Comparison of ENCODE assay signal across 1 cellular context in genomic region chr16:1095450-1096163, GRCh38.
A peak's percentile ranks its signal among the peaks of the same experiment; 100 is the strongest.
TF ChIP-seq lines count a peak whose summit lies in the region.

No MANE protein-coding gene starts in this region.

TF ChIP-seq in HEK293, 187 proteins besides CTCF, POLR2A, EP300 and RAD21 (continued from another document):
- TF ChIP-seq, protein P1, sequence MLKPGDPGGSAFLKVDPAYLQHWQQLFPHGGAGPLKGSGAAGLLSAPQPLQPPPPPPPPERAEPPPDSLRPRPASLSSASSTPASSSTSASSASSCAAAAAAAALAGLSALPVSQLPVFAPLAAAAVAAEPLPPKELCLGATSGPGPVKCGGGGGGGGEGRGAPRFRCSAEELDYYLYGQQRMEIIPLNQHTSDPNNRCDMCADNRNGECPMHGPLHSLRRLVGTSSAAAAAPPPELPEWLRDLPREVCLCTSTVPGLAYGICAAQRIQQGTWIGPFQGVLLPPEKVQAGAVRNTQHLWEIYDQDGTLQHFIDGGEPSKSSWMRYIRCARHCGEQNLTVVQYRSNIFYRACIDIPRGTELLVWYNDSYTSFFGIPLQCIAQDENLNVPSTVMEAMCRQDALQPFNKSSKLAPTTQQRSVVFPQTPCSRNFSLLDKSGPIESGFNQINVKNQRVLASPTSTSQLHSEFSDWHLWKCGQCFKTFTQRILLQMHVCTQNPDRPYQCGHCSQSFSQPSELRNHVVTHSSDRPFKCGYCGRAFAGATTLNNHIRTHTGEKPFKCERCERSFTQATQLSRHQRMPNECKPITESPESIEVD (tag by site-specific recombination; IDR thresholded peaks at IDR 0.05) = no peak
- TF ChIP-seq ZNF600 (tag by site-specific recombination; IDR thresholded peaks at IDR 0.05) (0 out of 2 replicates have a peak, but pooled peaks have one; percentile 20), HOXD13 (CRISPR knock-in tag; IDR thresholded peaks at IDR 0.05; ENCODE audit: borderline replicate concordance) (no peak), ZNF292 (tag by site-specific recombination; IDR thresholded peaks at IDR 0.05; ENCODE audit: borderline replicate concordance, low read depth) (no peak)
- TF ChIP-seq, protein P2, sequence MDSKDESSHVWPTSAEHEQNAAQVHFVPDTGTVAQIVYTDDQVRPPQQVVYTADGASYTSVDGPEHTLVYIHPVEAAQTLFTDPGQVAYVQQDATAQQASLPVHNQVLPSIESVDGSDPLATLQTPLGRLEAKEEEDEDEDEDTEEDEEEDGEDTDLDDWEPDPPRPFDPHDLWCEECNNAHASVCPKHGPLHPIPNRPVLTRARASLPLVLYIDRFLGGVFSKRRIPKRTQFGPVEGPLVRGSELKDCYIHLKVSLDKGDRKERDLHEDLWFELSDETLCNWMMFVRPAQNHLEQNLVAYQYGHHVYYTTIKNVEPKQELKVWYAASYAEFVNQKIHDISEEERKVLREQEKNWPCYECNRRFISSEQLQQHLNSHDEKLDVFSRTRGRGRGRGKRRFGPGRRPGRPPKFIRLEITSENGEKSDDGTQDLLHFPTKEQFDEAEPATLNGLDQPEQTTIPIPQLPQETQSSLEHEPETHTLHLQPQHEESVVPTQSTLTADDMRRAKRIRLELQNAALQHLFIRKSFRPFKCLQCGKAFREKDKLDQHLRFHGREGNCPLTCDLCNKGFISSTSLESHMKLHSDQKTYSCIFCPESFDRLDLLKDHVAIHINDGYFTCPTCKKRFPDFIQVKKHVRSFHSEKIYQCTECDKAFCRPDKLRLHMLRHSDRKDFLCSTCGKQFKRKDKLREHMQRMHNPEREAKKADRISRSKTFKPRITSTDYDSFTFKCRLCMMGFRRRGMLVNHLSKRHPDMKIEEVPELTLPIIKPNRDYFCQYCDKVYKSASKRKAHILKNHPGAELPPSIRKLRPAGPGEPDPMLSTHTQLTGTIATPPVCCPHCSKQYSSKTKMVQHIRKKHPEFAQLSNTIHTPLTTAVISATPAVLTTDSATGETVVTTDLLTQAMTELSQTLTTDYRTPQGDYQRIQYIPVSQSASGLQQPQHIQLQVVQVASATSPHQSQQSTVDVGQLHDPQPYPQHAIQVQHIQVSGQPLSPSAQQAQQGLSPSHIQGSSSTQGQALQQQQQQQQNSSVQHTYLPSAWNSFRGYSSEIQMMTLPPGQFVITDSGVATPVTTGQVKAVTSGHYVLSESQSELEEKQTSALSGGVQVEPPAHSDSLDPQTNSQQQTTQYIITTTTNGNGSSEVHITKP (tag by site-specific recombination; IDR thresholded peaks at IDR 0.05) = peak; percentile 77
